15 cellular contexts compared by ENCODE assay signal in genomic region chr15:70090436-70091291, GRCh38. TPM values are rescaled to one million over a fixed set of nuclear protein-coding genes. Genes with fewer than 3 reads are reported as not detected.
DNase-seq lines count a peak whose midpoint lies in the region; ATAC-seq and TF ChIP-seq lines count a peak whose summit lies in the region.
"Had no signal": no experiment of that assay in that cellular context is flagged by ENCODE, and none has a peak within 500 bp of the region (broad histone marks: within the 10 kb centered on the region; RNA-seq: fewer than 3 reads in every experiment).

No MANE protein-coding gene starts in this region.

- no peak for DNase-seq in H9
- DNase-seq in brain microvascular endothelial cell = no peak
- no peak for DNase-seq in stimulated activated CD4-positive, alpha-beta T cell treated with anti-CD3 and anti-CD28 coated beads, Interleukin-2, amount 100 ng/mL, for 24 hours
- no peak for DNase-seq in DMS 273 (lab: John Stamatoyannopoulos, UW; ENCODE audit: unreplicated experiment)
- no peak for DNase-seq in nucleus accumbens (lab: John Stamatoyannopoulos, UW)
- DNase-seq: activated naive CD4-positive, alpha-beta T cell treated with Interleukin-2 at 50 U/mL for 16 hours; effector CD8-positive, alpha-beta T cell; left ventricle myocardium inferior; NCI-H1048; right cardiac atrium; SIG-M5 had no signal

- no CpG with 5 or more reads among the region's 8 CpGs for WGBS in H9 (ENCODE audit: extremely low coverage, insufficient read length, low lambda C conversion rate)
- 83 to 100% methylated on average over 3 to 6 of the region's 8 CpGs for WGBS in mesodermal cell (ENCODE audit: insufficient coverage in 2 of 2), 2 experiments

- no peak overlapping the region for H3K4ac ChIP-seq in H9 (ENCODE audit: low read depth, low read length)

- peaks cover 86 to 89% of the 10 kb centered on the region in 2 experiments for H3K4me1 Mint-ChIP-seq in H9
- peaks cover 70% of the 10 kb centered on the region for H3K4me1 Mint-ChIP-seq in activated T-helper 17 cell treated with anti-CD3 and anti-CD28 coated beads, Interleukin-2, amount 50 U/mL, for 72 hours

- H2BK20ac ChIP-seq in H9 (ENCODE audit: low read depth, low read length, poor library complexity, severe bottlenecking) = no peak overlapping the region

- H4K8ac ChIP-seq in H9 (replicated peaks; ENCODE audit: insufficient read length, low read depth, low read length) = no peak overlapping the region

- no peaks in the 10 kb centered on the region for H4K20me1 ChIP-seq in H9 (ENCODE audit: control insufficient read depth, insufficient read depth, insufficient read length)

- H3K56ac ChIP-seq in H9 (ENCODE audit: insufficient read length, low read depth, low read length) = no peak overlapping the region

- no peak overlapping the region for H2BK120ac ChIP-seq in H9 (ENCODE audit: low read depth, low read length, poor library complexity, severe bottlenecking)

- H3K18ac ChIP-seq in H9 (ENCODE audit: insufficient read length, low read depth, low read length) = no peak overlapping the region

- H3K79me1 ChIP-seq in H9 (ENCODE audit: insufficient read depth, low read depth, low read length, poor library complexity, severe bottlenecking) = peaks cover 7% of the 10 kb centered on the region

- H4K5ac ChIP-seq in H9 (ENCODE audit: insufficient read length, low read depth, low read length) = no peak overlapping the region

- H3K79me2 ChIP-seq in H9 (ENCODE audit: insufficient read depth, low read length) = peaks cover 13% of the 10 kb centered on the region; the same call in 1 of the 2 replicates

- no peak overlapping the region for H2BK15ac ChIP-seq in H9 (ENCODE audit: low read depth, low read length)

- H3K23me2 ChIP-seq in H9 (ENCODE audit: insufficient read length, low read depth, low read length, poor library complexity, severe bottlenecking) = peaks cover 6% of the 10 kb centered on the region

- H3K9me3 Mint-ChIP-seq in H9 = no peaks in the 10 kb centered on the region
- H3K9me3 Mint-ChIP-seq in activated T-helper 17 cell treated with anti-CD3 and anti-CD28 coated beads, Interleukin-2, amount 50 U/mL, for 72 hours = no peaks in the 10 kb centered on the region

- no peak overlapping the region for H3T11ph ChIP-seq in H9 (ENCODE audit: low read length)

- peak overlapping the region in 1 of 2 experiments; percentile 50; a peak in 3 of 5 replicates for H3K4me3 Mint-ChIP-seq in H9
- peak overlapping the region; percentile 89 for H3K4me3 Mint-ChIP-seq in activated T-helper 17 cell treated with anti-CD3 and anti-CD28 coated beads, Interleukin-2, amount 50 U/mL, for 72 hours

- peak overlapping the region; percentile 27 for H3K4me2 ChIP-seq in H9 (ENCODE audit: insufficient read depth, insufficient read length, low read length)

- no peak overlapping the region for H4K91ac ChIP-seq in H9 (ENCODE audit: insufficient read length, low read depth, low read length)

- no peak for TF ChIP-seq CTCF in 22Rv1 (IDR thresholded peaks at IDR 0.05)
- TF ChIP-seq CTCF in H9 (conservative IDR thresholded peaks at IDR 0.05) = no peak
- TF ChIP-seq CTCF in brain microvascular endothelial cell (IDR thresholded peaks at IDR 0.05; ENCODE audit: low read depth, low read length, missing control alignments) = no peak

- peaks cover 41% of the 10 kb centered on the region for H3K4me1 ChIP-seq in H9 (ENCODE audit: insufficient read depth, low read length)
- H3K4me1 ChIP-seq in mesodermal cell (ENCODE audit: control insufficient read depth, insufficient read depth, low read length, poor library complexity, severe bottlenecking) = peaks cover 67% of the 10 kb centered on the region

- no peak overlapping the region for H2BK12ac ChIP-seq in H9 (ENCODE audit: insufficient read length, low read depth, low read length)

- H3K9ac ChIP-seq in H9 (ENCODE audit: extremely low read depth, insufficient read length, low read length) = no peak overlapping the region

- peaks cover 11% of the 10 kb centered on the region for H3K27me3 Mint-ChIP-seq in H9 (ENCODE audit: low read depth)
- no peaks in the 10 kb centered on the region for H3K27me3 Mint-ChIP-seq in activated T-helper 17 cell treated with anti-CD3 and anti-CD28 coated beads, Interleukin-2, amount 50 U/mL, for 72 hours

- no peak overlapping the region for H3K23ac ChIP-seq in H9 (ENCODE audit: insufficient read length, low read depth, low read length)

- H3K27me3 ChIP-seq in H9 (ENCODE audit: insufficient read depth, low read length) (0 out of 2 replicates have a peak, but pooled peaks cover 2% of the 10 kb centered on the region), brain microvascular endothelial cell (replicated peaks) (no peaks in the 10 kb centered on the region)
- H3K27me3 ChIP-seq: tibial nerve had no signal

- H2AK5ac ChIP-seq in H9 (ENCODE audit: insufficient read length, low read length) = no peak overlapping the region

- peaks cover 89% of the 10 kb centered on the region for H3K36me3 ChIP-seq in mesodermal cell (ENCODE audit: control insufficient read depth, insufficient read depth, low read length)
- peaks cover 46% of the 10 kb centered on the region for H3K36me3 ChIP-seq in brain microvascular endothelial cell (replicated peaks)

- peak; percentile 61 for ATAC-seq in activated T-helper 17 cell treated with anti-CD3 and anti-CD28 coated beads, Interleukin-2, amount 50 U/mL, for 72 hours (replicated peaks)
- ATAC-seq: right cardiac atrium had no signal

- H3K9me3 ChIP-seq in H9 (ENCODE audit: control insufficient read depth, low read depth, low read length) = no peaks in the 10 kb centered on the region
- H3K9me3 ChIP-seq in mesodermal cell (ENCODE audit: control insufficient read depth, low read length) = no peaks in the 10 kb centered on the region
- H3K9me3 ChIP-seq: left ventricle myocardium inferior, tibial nerve had no signal

- H2BK5ac ChIP-seq in H9 (ENCODE audit: insufficient read length, low read length) = no peak overlapping the region

- H3K36me3 Mint-ChIP-seq in H9 (ENCODE audit: insufficient read depth in 1 of 3, low read depth in 3 of 3) = peaks cover 32 to 76% (median 65%) of the 10 kb centered on the region in 3 experiments
- H3K36me3 Mint-ChIP-seq in activated T-helper 17 cell treated with anti-CD3 and anti-CD28 coated beads, Interleukin-2, amount 50 U/mL, for 72 hours (ENCODE audit: low read depth) = peaks cover 100% of the 10 kb centered on the region

- no peak overlapping the region for H3K27ac Mint-ChIP-seq in H9
- peak overlapping the region; percentile 67 for H3K27ac Mint-ChIP-seq in activated T-helper 17 cell treated with anti-CD3 and anti-CD28 coated beads, Interleukin-2, amount 50 U/mL, for 72 hours

- H3K4me3 ChIP-seq in mesodermal cell (ENCODE audit: extremely low read depth, insufficient read depth, low read length, poor library complexity, severe bottlenecking) = no peak overlapping the region
- no peak overlapping the region for H3K4me3 ChIP-seq in brain microvascular endothelial cell (ENCODE audit: low read depth, low read length)
- H3K4me3 ChIP-seq: left ventricle myocardium inferior, tibial nerve had no signal

- in situ Hi-C loops in brain microvascular endothelial cell (cut with HindIII; ENCODE audit: low pct_ligation_motif_present, low sequenced_read_pairs) = no loop called here

- H3K27ac ChIP-seq in 22Rv1 (peak overlapping the region; percentile 96; the same call in 1 of the 2 replicates), H9 (ENCODE audit: insufficient read length, low read depth, low read length) (no peak overlapping the region), mesodermal cell (ENCODE audit: low read depth, low read length, severe bottlenecking) (peak overlapping the region; percentile 25), brain microvascular endothelial cell (no peak overlapping the region)
- H3K27ac ChIP-seq: left ventricle myocardium inferior had no signal

- H3K14ac ChIP-seq in H9 (ENCODE audit: insufficient read depth, low read length) = no peak overlapping the region

- H2AFZ ChIP-seq in H9 (ENCODE audit: low read length) = no peak overlapping the region

RNA-seq across cellular contexts. Expression of gene TLE3, which starts 7.1 kb away (rescaled TPM):
- 91.3 and 98.2 TPM in 2 replicates for total RNA-seq in H9 (2021)
- total RNA-seq in activated T-helper 17 cell treated with anti-CD3 and anti-CD28 coated beads, Interleukin-2, amount 50 U/mL, for 72 hours = 100 to 1,000 TPM in 1 of 2 donors, 10 to 100 TPM in 1; 94.9 to 131 TPM
- polyA plus RNA-seq in mesodermal cell (2013, experiment 1 of 2) = 50.9 TPM
- polyA plus RNA-seq in mesodermal cell (2013, experiment 2 of 2) = 51.5 TPM

Comparison
In these comparisons a context has a peak if more than half of its experiments do, and no peak if none do; other contexts are left out.
1. H3K27ac ChIP-seq: peak in 22Rv1 (single experiment) and mesodermal cell (single experiment); none in H9 (single experiment) and brain microvascular endothelial cell (single experiment).